1 cellular context compared by ENCODE assay signal in the genomic region with DNA sequence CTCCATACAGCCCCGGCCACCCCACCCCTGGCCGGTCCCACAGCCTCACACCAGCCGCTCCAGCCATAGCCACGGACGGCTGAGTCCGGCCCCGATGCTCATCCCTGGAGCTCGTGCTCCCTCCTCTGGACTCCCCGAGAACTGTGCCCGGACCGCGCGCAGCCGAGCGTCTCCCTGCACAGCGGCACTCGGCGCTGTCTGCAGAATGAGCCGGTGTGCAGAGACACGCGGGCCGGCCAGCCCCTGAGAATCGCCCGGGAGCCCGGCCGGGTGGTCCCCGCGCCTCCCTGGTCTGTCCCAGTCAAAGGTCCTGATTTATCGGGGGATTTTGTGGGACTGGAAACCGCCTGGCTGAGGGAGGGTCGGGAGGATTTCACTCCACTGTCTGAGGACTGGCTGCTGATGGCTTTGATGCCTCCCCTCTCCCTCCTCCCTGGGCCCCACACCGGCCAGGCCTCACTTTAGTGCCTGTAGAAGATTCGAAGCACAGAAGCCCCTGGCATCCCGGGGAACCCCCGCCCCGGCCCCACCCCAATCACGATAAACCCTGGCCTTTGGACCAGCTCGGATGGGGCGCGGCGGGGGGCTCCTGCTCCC.
TF ChIP-seq lines count a peak whose summit lies in the region.

No MANE protein-coding gene starts in this region.

TF ChIP-seq in endothelial cell of umbilical vein, 7 proteins besides CTCF, POLR2A, EP300 and RAD21 (continued from another document):
- peak; percentile 31 for TF ChIP-seq EZH2 (IDR thresholded peaks at IDR 0.05; ENCODE audit: borderline replicate concordance, low read depth, low read length, severe bottlenecking)
TF ChIP-seq in endothelial cell of umbilical vein: peak in this region for 1.
